13 cellular contexts compared by ENCODE assay signal in the genomic region with DNA sequence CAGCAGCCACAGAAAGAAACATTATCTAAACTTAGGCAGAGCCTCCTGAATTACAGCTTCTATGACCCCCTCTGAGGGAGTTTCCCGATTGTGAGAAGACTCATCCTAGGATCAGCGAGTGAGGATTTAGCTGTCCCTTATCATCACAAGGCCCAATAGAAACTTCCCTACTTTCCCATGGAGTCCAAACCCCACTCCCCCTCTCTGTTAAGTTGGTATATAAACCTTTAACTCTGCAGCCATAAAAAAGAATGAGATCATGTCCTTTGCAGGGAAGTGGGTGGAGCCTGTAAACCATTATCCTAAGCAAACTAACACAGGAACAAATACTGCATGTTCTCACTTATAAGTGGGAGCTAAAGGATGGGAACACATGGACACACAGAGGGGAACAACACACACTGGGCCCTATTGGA.
DNase-seq lines count a peak whose midpoint lies in the region; ATAC-seq and TF ChIP-seq lines count a peak whose summit lies in the region.
"Had no signal": no experiment of that assay in that cellular context is flagged by ENCODE, and none has a peak within 500 bp of the region (broad histone marks: within the 10 kb centered on the region; RNA-seq: fewer than 3 reads in every experiment).

No MANE protein-coding gene starts in this region.

- no peaks in the 10 kb centered on the region for H3K36me3 Mint-ChIP-seq in activated naive CD4-positive, alpha-beta T cell treated with anti-CD3 and anti-CD28 coated beads, Interleukin-2, amount 10 ng/mL, durations not matched to agents 7 days and 5 days

- H3K27ac Mint-ChIP-seq in activated naive CD4-positive, alpha-beta T cell treated with anti-CD3 and anti-CD28 coated beads, Interleukin-2, amount 10 ng/mL, durations not matched to agents 7 days and 5 days: no peak overlapping the region

- peaks cover 7% of the 10 kb centered on the region for H3K4me1 Mint-ChIP-seq in activated naive CD4-positive, alpha-beta T cell treated with anti-CD3 and anti-CD28 coated beads, Interleukin-2, amount 10 ng/mL, durations not matched to agents 7 days and 5 days
- H3K4me1 Mint-ChIP-seq: naive B cell had no signal

- POLR2A ChIA-PET in GM10248 (lab: Yijun Ruan, JAX): no interaction called here

- CTCF ChIA-PET in GM10248 (lab: Yijun Ruan, JAX): no interaction called here
- CTCF ChIA-PET in activated naive CD4-positive, alpha-beta T cell treated with anti-CD3 and anti-CD28 coated beads, Interleukin-2, amount 10 ng/mL, durations not matched to agents 7 days and 5 days (lab: Charles Lee): no interaction called here

- peak; percentile 90 for ATAC-seq in left colon
- ATAC-seq in GM19397 (IDR thresholded peaks at IDR 0.05; ENCODE audit: unreplicated experiment): no peak
- ATAC-seq in GM18861 (IDR thresholded peaks at IDR 0.05; ENCODE audit: unreplicated experiment): no peak
- ATAC-seq: right cardiac atrium, SK-N-SH treated with all-trans-retinoic acid at 6 μM for 48 hours had no signal

- TF ChIP-seq CTCF in GM10248 (IDR thresholded peaks at IDR 0.05; ENCODE audit: control extremely low read depth, extremely low read depth, low read depth, missing control alignments): no peak

- H3K27me3 Mint-ChIP-seq in activated naive CD4-positive, alpha-beta T cell treated with anti-CD3 and anti-CD28 coated beads, Interleukin-2, amount 10 ng/mL, durations not matched to agents 7 days and 5 days: peaks cover 4% of the 10 kb centered on the region
- H3K27me3 Mint-ChIP-seq: naive B cell had no signal

- DNase-seq in DMS53 treated with DMSO at 0.1 percent for 48 hours (lab: John Stamatoyannopoulos, UW; ENCODE audit: unreplicated experiment): peak; percentile 88
- DNase-seq in HK-2 (ENCODE audit: unreplicated experiment): peak; percentile 1
- peak; percentile 14 for DNase-seq in T1000 (lab: John Stamatoyannopoulos, UW)
- DNase-seq in left colon: no peak
- DNase-seq in GM10248 (ENCODE audit: extremely low spot score): no peak
- DNase-seq in activated naive CD4-positive, alpha-beta T cell treated with anti-CD3 and anti-CD28 coated beads, Interleukin-2, amount 10 ng/mL, durations not matched to agents 7 days and 5 days: no peak
- DNase-seq: activated CD4-positive, CD25-positive, alpha-beta regulatory T cell; naive B cell; NCI-H187 treated with DMSO at 0.1 percent for 48 hours; right cardiac atrium had no signal

- H3K9me3 Mint-ChIP-seq in activated naive CD4-positive, alpha-beta T cell treated with anti-CD3 and anti-CD28 coated beads, Interleukin-2, amount 10 ng/mL, durations not matched to agents 7 days and 5 days: no peaks in the 10 kb centered on the region
- H3K9me3 Mint-ChIP-seq: naive B cell had no signal

- intact Hi-C loops in left colon (cut with DNase I, micrococcal nuclease): no loop called here

- H3K4me3 Mint-ChIP-seq in activated naive CD4-positive, alpha-beta T cell treated with anti-CD3 and anti-CD28 coated beads, Interleukin-2, amount 10 ng/mL, durations not matched to agents 7 days and 5 days: no peak overlapping the region
- H3K4me3 Mint-ChIP-seq: naive B cell had no signal

Comparison
In these comparisons a context has a peak if more than half of its experiments do, and no peak if none do; other contexts are left out.
1. DNase-seq: peak in DMS53 treated with DMSO at 0.1 percent for 48 hours (single experiment), HK-2 (single experiment) and T1000 (single experiment); none in left colon (0 of 2), GM10248 (single experiment) and activated naive CD4-positive, alpha-beta T cell treated with anti-CD3 and anti-CD28 coated beads, Interleukin-2, amount 10 ng/mL, durations not matched to agents 7 days and 5 days (single experiment).